Comparison of ENCODE assay signal across 24 cellular contexts in the genomic region with DNA sequence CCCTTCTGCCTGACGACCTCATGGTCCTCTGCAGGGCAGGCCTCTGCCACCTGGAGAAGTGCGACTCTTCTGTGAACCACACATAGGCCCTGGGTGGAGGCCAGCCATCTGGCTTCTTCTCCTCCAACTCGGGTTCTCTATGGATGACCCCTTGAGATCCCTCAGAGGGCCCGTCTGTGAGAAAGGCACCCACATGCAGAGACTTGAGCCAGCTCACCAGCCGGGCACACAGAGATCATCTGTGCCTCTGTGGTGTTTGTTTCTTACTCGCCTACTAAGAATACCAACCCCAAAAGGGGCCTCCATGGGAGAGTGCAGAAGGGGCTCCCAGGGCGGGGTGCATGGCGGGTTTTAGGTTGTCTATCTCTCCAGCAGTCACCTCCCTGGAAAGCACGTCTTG.
DNase-seq lines count a peak whose midpoint lies in the region; ATAC-seq and TF ChIP-seq lines count a peak whose summit lies in the region.
"Had no signal": no experiment of that assay in that cellular context is flagged by ENCODE, and none has a peak within 500 bp of the region (broad histone marks: within the 10 kb centered on the region; RNA-seq: fewer than 3 reads in every experiment).

No MANE protein-coding gene starts in this region.

- no peak overlapping the region for H3K27ac Mint-ChIP-seq in chondrocyte (ENCODE audit: unreplicated experiment)
- H3K27ac Mint-ChIP-seq: CD14-positive monocyte; CD4-positive, alpha-beta memory T cell; CD4-positive, CD25-positive, alpha-beta regulatory T cell; CD8-positive, alpha-beta memory T cell had no signal

- ATAC-seq in HG03354 (IDR thresholded peaks at IDR 0.05; ENCODE audit: poor library complexity, severe bottlenecking, unreplicated experiment): no peak
- ATAC-seq: GM12878 had no signal

- WGBS in spleen, 5 donors: 82 to 92% (median 85%) methylated on average over 9 of the region's 9 CpGs

- no peaks in the 10 kb centered on the region for H3K36me3 Mint-ChIP-seq in chondrocyte (ENCODE audit: low read depth)
- H3K36me3 Mint-ChIP-seq: CD14-positive monocyte; CD4-positive, alpha-beta memory T cell; CD4-positive, CD25-positive, alpha-beta regulatory T cell; CD8-positive, alpha-beta memory T cell had no signal

- intact Hi-C loops in posterior vena cava (cut with DNase I) (no loop called here), spleen (cut with DNase I; ENCODE audit: low total_unique reads) (no loop called here), OCI-LY7 (cut with micrococcal nuclease; ENCODE audit: unreplicated experiment) (no loop called here)

- H3K27me3 Mint-ChIP-seq in chondrocyte (ENCODE audit: low read depth): no peaks in the 10 kb centered on the region
- H3K27me3 Mint-ChIP-seq: CD4-positive, CD25-positive, alpha-beta regulatory T cell had no signal

- no peak for TF ChIP-seq CTCF in chondrocyte (IDR thresholded peaks at IDR 0.05)
- no peak for TF ChIP-seq CTCF in spleen (IDR thresholded peaks at IDR 0.05 in 8 of 11, conservative IDR thresholded peaks at IDR 0.05 in 3 of 11)
- TF ChIP-seq CTCF in OCI-LY7 (conservative IDR thresholded peaks at IDR 0.05; ENCODE audit: low read length): no peak

- no peaks in the 10 kb centered on the region for H3K4me1 Mint-ChIP-seq in chondrocyte (ENCODE audit: low read depth)
- H3K4me1 Mint-ChIP-seq: CD4-positive, CD25-positive, alpha-beta regulatory T cell; CD8-positive, alpha-beta memory T cell had no signal

- no peak overlapping the region for H3K4me3 ChIP-seq in spleen
- no peak overlapping the region for H3K4me3 ChIP-seq in OCI-LY7 (ENCODE audit: low read depth, low read length, poor library complexity, severe bottlenecking)
- H3K4me3 ChIP-seq: BLaER1, GM12878 had no signal

- no peaks in the 10 kb centered on the region for H3K9me2 ChIP-seq in OCI-LY7 (ENCODE audit: insufficient read depth, low read length)

- H3K9me3 Mint-ChIP-seq in chondrocyte (ENCODE audit: low read depth): peaks cover 22% of the 10 kb centered on the region

- H3K4me1 ChIP-seq in spleen (no peaks in the 10 kb centered on the region), OCI-LY7 (ENCODE audit: insufficient read depth, low read length, poor library complexity, severe bottlenecking) (peaks cover 11% of the 10 kb centered on the region)
- H3K4me1 ChIP-seq: BE2C had no signal

- H3K4me2 ChIP-seq in OCI-LY7 (ENCODE audit: low read length): no peak overlapping the region
- H3K4me2 ChIP-seq: BLaER1 had no signal

- CTCF ChIA-PET in OCI-LY7 (lab: Charles Lee; ENCODE audit: unreplicated experiment): no interaction called here

- H3K36me3 ChIP-seq in spleen (no peaks in the 10 kb centered on the region), OCI-LY7 (ENCODE audit: insufficient read depth, low read length) (no peaks in the 10 kb centered on the region)
- H3K36me3 ChIP-seq: BE2C, BLaER1 had no signal

- peaks cover 0 to 3% (median 0%) of the 10 kb centered on the region in 7 donors for H3K27me3 ChIP-seq in spleen (replicated peaks in 1 of 7)
- H3K27me3 ChIP-seq: BE2C, BLaER1 had no signal

- POLR2A ChIA-PET in OCI-LY7 (lab: Charles Lee): no interaction called here

- H3K27ac ChIP-seq in spleen (no peak overlapping the region), OCI-LY7 (ENCODE audit: low read depth, low read length, poor library complexity, severe bottlenecking) (no peak overlapping the region)
- H3K27ac ChIP-seq: BLaER1 had no signal

- no TSS peak for BruUV-seq in OCI-LY7 (replicated peaks; lab: Mats Ljungman, UMichigan)

- no peaks in the 10 kb centered on the region for H4K20me1 ChIP-seq in OCI-LY7 (ENCODE audit: insufficient read depth, low read length)
- H4K20me1 ChIP-seq: BLaER1 had no signal

- TF ChIP-seq POLR2A in spleen (IDR thresholded peaks at IDR 0.05): no peak

- no peak overlapping the region for H2AFZ ChIP-seq in OCI-LY7 (ENCODE audit: low read length)

- DNase-seq in chondrocyte (ENCODE audit: low spot score): peak; percentile 55
- peak; percentile 51 for DNase-seq in posterior vena cava (ENCODE audit: low spot score)
- DNase-seq in spleen: peak; percentile 55
- DNase-seq in OCI-LY7 (ENCODE audit: low spot score): no peak
- no peak for DNase-seq in SHP77 (lab: John Stamatoyannopoulos, UW)
- DNase-seq: 8988T; ACHN; BE2C; C1 segment of cervical spinal cord; CD4-positive, alpha-beta memory T cell; CD4-positive, CD25-positive, alpha-beta regulatory T cell; CD8-positive, alpha-beta memory T cell; COR-L47; DMS 273 treated with DMSO at 0.1 percent for 48 hours; DMS153; DMS53; DMS79; DND-41; EL; GDM1 had no signal

- H3K4me3 Mint-ChIP-seq in chondrocyte (ENCODE audit: unreplicated experiment): no peak overlapping the region
- H3K4me3 Mint-ChIP-seq: CD14-positive monocyte; CD4-positive, alpha-beta memory T cell; CD4-positive, CD25-positive, alpha-beta regulatory T cell; CD8-positive, alpha-beta memory T cell had no signal

- H3K9me3 ChIP-seq in spleen (peaks cover 0 to 18% (median 0%) of the 10 kb centered on the region in 8 donors), OCI-LY7 (ENCODE audit: low read length) (no peaks in the 10 kb centered on the region)
- H3K9me3 ChIP-seq: BE2C had no signal

- H3K79me2 ChIP-seq in OCI-LY7 (ENCODE audit: insufficient read depth, low read depth, low read length): no peaks in the 10 kb centered on the region

Comparison
In these comparisons a context has a peak if more than half of its experiments do, and no peak if none do; other contexts are left out.
1. DNase-seq: peak in chondrocyte (single experiment), posterior vena cava (single experiment) and spleen (single experiment); none in OCI-LY7 (single experiment) and SHP77 (0 of 2).